Comparison of ENCODE assay signal across 17 cellular contexts in genomic region chr22:31176923-31177322, GRCh38. TPM values are rescaled to one million over a fixed set of nuclear protein-coding genes. Genes with fewer than 3 reads are reported as not detected.
DNase-seq lines count a peak whose midpoint lies in the region; ATAC-seq and TF ChIP-seq lines count a peak whose summit lies in the region.
"Had no signal": no experiment of that assay in that cellular context is flagged by ENCODE, and none has a peak within 500 bp of the region (broad histone marks: within the 10 kb centered on the region; RNA-seq: fewer than 3 reads in every experiment).

No MANE protein-coding gene starts in this region.

- POLR2A ChIA-PET in activated CD4-positive, alpha-beta T cell treated with anti-CD3 and anti-CD28 coated beads for 36 hours (lab: Charles Lee), result no interaction called here

- H3K4me1 ChIP-seq in gastroesophageal sphincter, result peaks cover 0 to 61% (median 14%) of the 10 kb centered on the region in 3 donors
- H3K4me1 ChIP-seq in prostate gland (replicated peaks), result peaks cover 20% of the 10 kb centered on the region
- H3K4me1 ChIP-seq: neural progenitor cell had no signal

- H3K27ac Mint-ChIP-seq in activated CD4-positive, alpha-beta T cell treated with anti-CD3 and anti-CD28 coated beads for 36 hours, result peak overlapping the region; percentile 60
- H3K27ac Mint-ChIP-seq in activated CD4-positive, alpha-beta T cell treated with anti-CD3 and anti-CD28 coated beads, Interleukin-2, amount 10 ng/mL, durations not matched to agents 24 days and 14 days, result no peak overlapping the region
- peak overlapping the region; percentile 51 for H3K27ac Mint-ChIP-seq in type B pancreatic cell
- H3K27ac Mint-ChIP-seq: neural progenitor cell had no signal

- no peaks in the 10 kb centered on the region for H3K9me3 ChIP-seq in gastroesophageal sphincter
- H3K9me3 ChIP-seq in prostate gland, result no peaks in the 10 kb centered on the region

- H3K27me3 ChIP-seq in gastroesophageal sphincter, result no peaks in the 10 kb centered on the region
- no peaks in the 10 kb centered on the region for H3K27me3 ChIP-seq in prostate gland (replicated peaks; ENCODE audit: insufficient read depth)
- H3K27me3 ChIP-seq: neural progenitor cell had no signal

- peaks cover 42% of the 10 kb centered on the region for H3K4me1 Mint-ChIP-seq in activated CD4-positive, alpha-beta T cell treated with anti-CD3 and anti-CD28 coated beads for 36 hours
- H3K4me1 Mint-ChIP-seq in activated CD4-positive, alpha-beta T cell treated with anti-CD3 and anti-CD28 coated beads, Interleukin-2, amount 10 ng/mL, durations not matched to agents 24 days and 14 days, result peaks cover 16% of the 10 kb centered on the region
- peaks cover 31% of the 10 kb centered on the region for H3K4me1 Mint-ChIP-seq in type B pancreatic cell (ENCODE audit: unreplicated experiment)
- H3K4me1 Mint-ChIP-seq: neural progenitor cell had no signal

- peaks cover 0 to 16% of the 10 kb centered on the region in 2 donors for H3K36me3 ChIP-seq in gastroesophageal sphincter
- H3K36me3 ChIP-seq in prostate gland, result no peaks in the 10 kb centered on the region
- H3K36me3 ChIP-seq: neural progenitor cell had no signal

- H3K4me3 Mint-ChIP-seq in activated CD4-positive, alpha-beta T cell treated with anti-CD3 and anti-CD28 coated beads for 36 hours, result no peak overlapping the region
- H3K4me3 Mint-ChIP-seq in activated CD4-positive, alpha-beta T cell treated with anti-CD3 and anti-CD28 coated beads, Interleukin-2, amount 10 ng/mL, durations not matched to agents 24 days and 14 days, result no peak overlapping the region
- no peak overlapping the region for H3K4me3 Mint-ChIP-seq in type B pancreatic cell
- H3K4me3 Mint-ChIP-seq: CD14-positive monocyte, neural progenitor cell had no signal

- H3K36me3 Mint-ChIP-seq in activated CD4-positive, alpha-beta T cell treated with anti-CD3 and anti-CD28 coated beads for 36 hours (ENCODE audit: low read depth), result peaks cover 25% of the 10 kb centered on the region
- H3K36me3 Mint-ChIP-seq in activated CD4-positive, alpha-beta T cell treated with anti-CD3 and anti-CD28 coated beads, Interleukin-2, amount 10 ng/mL, durations not matched to agents 24 days and 14 days (ENCODE audit: low read depth), result peaks cover 23% of the 10 kb centered on the region
- peaks cover 29% of the 10 kb centered on the region for H3K36me3 Mint-ChIP-seq in type B pancreatic cell

- H3K4me3 ChIP-seq in gastroesophageal sphincter (no peak overlapping the region), prostate gland (no peak overlapping the region)
- H3K4me3 ChIP-seq: neural progenitor cell had no signal

- TF ChIP-seq POLR2A in gastroesophageal sphincter (IDR thresholded peaks at IDR 0.05) (no peak), prostate gland (IDR thresholded peaks at IDR 0.05) (no peak)

- no peaks in the 10 kb centered on the region for H3K27me3 Mint-ChIP-seq in activated CD4-positive, alpha-beta T cell treated with anti-CD3 and anti-CD28 coated beads for 36 hours
- no peaks in the 10 kb centered on the region for H3K27me3 Mint-ChIP-seq in activated CD4-positive, alpha-beta T cell treated with anti-CD3 and anti-CD28 coated beads, Interleukin-2, amount 10 ng/mL, durations not matched to agents 24 days and 14 days
- H3K27me3 Mint-ChIP-seq in type B pancreatic cell, result no peaks in the 10 kb centered on the region

- 88 to 100% methylated on average over 1 of the region's 1 CpG for WGBS in gastroesophageal sphincter (ENCODE audit: low coverage in 1 of 2), 2 donors
- WGBS in prostate gland, result 55% methylated on average over 1 of the region's 1 CpG

- H3K9me3 Mint-ChIP-seq in activated CD4-positive, alpha-beta T cell treated with anti-CD3 and anti-CD28 coated beads for 36 hours (ENCODE audit: low read depth), result peaks cover 2% of the 10 kb centered on the region
- H3K9me3 Mint-ChIP-seq in activated CD4-positive, alpha-beta T cell treated with anti-CD3 and anti-CD28 coated beads, Interleukin-2, amount 10 ng/mL, durations not matched to agents 24 days and 14 days, result no peaks in the 10 kb centered on the region
- H3K9me3 Mint-ChIP-seq in type B pancreatic cell, result no peaks in the 10 kb centered on the region
- H3K9me3 Mint-ChIP-seq: neural progenitor cell had no signal

- no peak for DNase-seq in activated CD4-positive, alpha-beta T cell treated with anti-CD3 and anti-CD28 coated beads for 36 hours
- no peak for DNase-seq in activated CD4-positive, alpha-beta T cell treated with anti-CD3 and anti-CD28 coated beads, Interleukin-2, amount 10 ng/mL, durations not matched to agents 24 days and 14 days
- peak; percentile 49 for DNase-seq in prostate gland (ENCODE audit: low spot score)
- DNase-seq in type B pancreatic cell (ENCODE audit: extremely low spot score, unreplicated experiment), result no peak
- DNase-seq in posterior cingulate gyrus, result no peak
- DNase-seq in SIG-M5 (lab: John Stamatoyannopoulos, UW), result no peak
- no peak for DNase-seq in stimulated activated CD4-positive, alpha-beta T cell treated with anti-CD3 and anti-CD28 coated beads, Interleukin-2, amount 100 ng/mL, for 48 hours
- DNase-seq: caudate nucleus; NCI-H1436; OCI-M1; right cardiac atrium; stimulated activated CD4-positive, alpha-beta T cell treated with anti-CD3 and anti-CD28 coated beads, Interleukin-4, amount 100 ng/mL, for 1 hour; T1000 had no signal

- CTCF ChIA-PET in activated CD4-positive, alpha-beta T cell treated with anti-CD3 and anti-CD28 coated beads for 36 hours (lab: Charles Lee), result no interaction called here

- peak overlapping the region; percentile 25 to 67 (median 52) for H3K27ac ChIP-seq in gastroesophageal sphincter
- H3K27ac ChIP-seq in prostate gland, result peak overlapping the region; percentile 77 to 87
- H3K27ac ChIP-seq: neural progenitor cell had no signal

- no peak for ATAC-seq in activated CD4-positive, alpha-beta T cell treated with anti-CD3 and anti-CD28 coated beads for 36 hours
- no peak for ATAC-seq in gastroesophageal sphincter
- ATAC-seq: activated CD4-positive, CD25-positive, alpha-beta regulatory T cell treated with anti-CD3 and anti-CD28 coated beads, Interleukin-2, amount 50 U/mL, for 24 hours; right cardiac atrium had no signal

- TF ChIP-seq CTCF in gastroesophageal sphincter (IDR thresholded peaks at IDR 0.05) (no peak), prostate gland (IDR thresholded peaks at IDR 0.05) (no peak), type B pancreatic cell (conservative IDR thresholded peaks at IDR 0.05) (no peak)

- no peak for TF ChIP-seq EP300 in gastroesophageal sphincter (IDR thresholded peaks at IDR 0.05)

- intact Hi-C loops in activated CD4-positive, alpha-beta T cell treated with anti-CD3 and anti-CD28 coated beads for 36 hours (cut with DNase I, micrococcal nuclease), result no loop called here
- intact Hi-C loops in activated CD4-positive, alpha-beta T cell treated with anti-CD3 and anti-CD28 coated beads, Interleukin-2, amount 10 ng/mL, durations not matched to agents 24 days and 14 days (cut with micrococcal nuclease), result no loop called here
- intact Hi-C loops in prostate gland (cut with DNase I) (no loop called here), posterior cingulate gyrus (cut with DNase I) (no loop called here)

RNA-seq across cellular contexts. Expression of gene RNF185, which starts 16.9 kb away (rescaled TPM):
- total RNA-seq in activated CD4-positive, alpha-beta T cell treated with anti-CD3 and anti-CD28 coated beads for 36 hours, result 10 to 100 TPM; 15.7 to 16.1 TPM
- 17.0 and 19.4 TPM in 2 replicates for total RNA-seq in activated CD4-positive, alpha-beta T cell treated with anti-CD3 and anti-CD28 coated beads, Interleukin-2, amount 10 ng/mL, durations not matched to agents 24 days and 14 days
- total RNA-seq in gastroesophageal sphincter (10 to 100 TPM; 47.9 to 66.9 (median 62.5) TPM), prostate gland (10 to 100 TPM; 59.2 to 75.6 TPM), type B pancreatic cell (ENCODE audit: low replicate concordance) (32.6 and 41.2 TPM in 2 replicates)

RNA-seq across cellular contexts. Expression of gene LIMK2, which starts 35.2 kb away (rescaled TPM):
- total RNA-seq in activated CD4-positive, alpha-beta T cell treated with anti-CD3 and anti-CD28 coated beads for 36 hours, result 10 to 100 TPM; 31.8 to 34.4 TPM
- 34.2 and 35.9 TPM in 2 replicates for total RNA-seq in activated CD4-positive, alpha-beta T cell treated with anti-CD3 and anti-CD28 coated beads, Interleukin-2, amount 10 ng/mL, durations not matched to agents 24 days and 14 days
- total RNA-seq in gastroesophageal sphincter (10 to 100 TPM; 13.4 to 19.1 (median 15.9) TPM), prostate gland (100 to 1,000 TPM in 1 of 2 donors, 10 to 100 TPM in 1; 92.1 to 128 TPM), type B pancreatic cell (ENCODE audit: low replicate concordance) (46.6 and 127 TPM in 2 replicates)

RNA-seq across cellular contexts. Expression of gene PLA2G3, which starts 36.6 kb away (rescaled TPM):
- not detected for total RNA-seq in activated CD4-positive, alpha-beta T cell treated with anti-CD3 and anti-CD28 coated beads for 36 hours
- total RNA-seq in activated CD4-positive, alpha-beta T cell treated with anti-CD3 and anti-CD28 coated beads, Interleukin-2, amount 10 ng/mL, durations not matched to agents 24 days and 14 days, result not detected in 2 replicates
- under 1 TPM in 3 of 4 donors, not detected in 1; 0.12 to 0.47 (median 0.22) TPM for total RNA-seq in gastroesophageal sphincter
- 1 to 10 TPM in 1 of 2 donors, under 1 TPM in 1; 0.23 to 1.5 TPM for total RNA-seq in prostate gland
- total RNA-seq in type B pancreatic cell (ENCODE audit: low replicate concordance), result 0.14 and 0.75 TPM in 2 replicates
- total RNA-seq: right cardiac atrium had no signal

RNA-seq across cellular contexts. Expression of gene INPP5J, which starts 54.2 kb away (rescaled TPM):
- under 1 TPM; 0.11 to 0.23 TPM for total RNA-seq in activated CD4-positive, alpha-beta T cell treated with anti-CD3 and anti-CD28 coated beads for 36 hours
- total RNA-seq in activated CD4-positive, alpha-beta T cell treated with anti-CD3 and anti-CD28 coated beads, Interleukin-2, amount 10 ng/mL, durations not matched to agents 24 days and 14 days, result 0.07 and 0.26 TPM in 2 replicates
- total RNA-seq in gastroesophageal sphincter (1 to 10 TPM in 3 of 4 donors, under 1 TPM in 1; 0.54 to 5.3 (median 2.1) TPM), prostate gland (10 to 100 TPM; 14.4 to 33.3 TPM), type B pancreatic cell (ENCODE audit: low replicate concordance) (8.7 and 9.3 TPM in 2 replicates)
